Comparison of ENCODE assay signal across 18 cellular contexts in genomic region chr15:34297059-34297458, GRCh38. TPM values are rescaled to one million over a fixed set of nuclear protein-coding genes. Genes with fewer than 3 reads are reported as not detected.
DNase-seq lines count a peak whose midpoint lies in the region; TF ChIP-seq lines count a peak whose summit lies in the region.
"Had no signal": no experiment of that assay in that cellular context is flagged by ENCODE, and none has a peak within 500 bp of the region (broad histone marks: within the 10 kb centered on the region; RNA-seq: fewer than 3 reads in every experiment).

No MANE protein-coding gene starts in this region.

- peaks cover 7% of the 10 kb centered on the region; the same call in 1 of the 2 replicates for H3F3A ChIP-seq in GM23248 (ENCODE audit: insufficient read depth)

- no peaks in the 10 kb centered on the region for H3K9me2 ChIP-seq in GM23248 (ENCODE audit: insufficient read depth)

- H3K9ac ChIP-seq in GM23248, result no peak overlapping the region

- H3K4me2 ChIP-seq in GM23248 (ENCODE audit: unreplicated experiment), result peak overlapping the region; percentile 1

- H3K79me2 ChIP-seq in GM23248 (ENCODE audit: insufficient read depth), result peaks cover 31% of the 10 kb centered on the region

- in situ Hi-C loops in GM23248 (cut with MboI), result no loop called here

- intact Hi-C loops in dorsolateral prefrontal cortex (cut with DNase I), result no loop called here

- H2AFZ ChIP-seq in GM23248, result no peak overlapping the region

- peaks cover 21% of the 10 kb centered on the region for H3K4me1 Mint-ChIP-seq in chondrocyte (ENCODE audit: low read depth)

- no peaks in the 10 kb centered on the region for H3K9me3 ChIP-seq in GM23248 (ENCODE audit: low read depth)
- H3K9me3 ChIP-seq in neutrophil, result no peaks in the 10 kb centered on the region
- H3K9me3 ChIP-seq: left lung, prostate gland had no signal

- H3K27ac Mint-ChIP-seq in chondrocyte (ENCODE audit: unreplicated experiment), result peak overlapping the region; percentile 69

- H3K27me3 ChIP-seq in GM23248 (replicated peaks; ENCODE audit: insufficient read depth), result no peaks in the 10 kb centered on the region
- no peaks in the 10 kb centered on the region for H3K27me3 ChIP-seq in neutrophil
- no peaks in the 10 kb centered on the region for H3K27me3 ChIP-seq in dorsolateral prefrontal cortex
- H3K27me3 ChIP-seq: brain microvascular endothelial cell, left lung had no signal

- H3K4me3 ChIP-seq in AG09309 (ENCODE audit: control insufficient read depth, low read depth, low read length) (no peak overlapping the region), GM23248 (no peak overlapping the region), neutrophil (ENCODE audit: low read depth in 1 of 2, low read length in 1 of 2) (no peak overlapping the region), dorsolateral prefrontal cortex (no peak overlapping the region)
- H3K4me3 ChIP-seq: left lung, prostate gland had no signal

- no peak for TF ChIP-seq CTCF in AG09309 (IDR thresholded peaks at IDR 0.05; ENCODE audit: control insufficient read depth, insufficient read depth, low read depth, low read length, missing control alignments)
- TF ChIP-seq CTCF in chondrocyte (IDR thresholded peaks at IDR 0.05), result no peak
- no peak for TF ChIP-seq CTCF in neutrophil (IDR thresholded peaks at IDR 0.05)
- no peak for TF ChIP-seq CTCF in dorsolateral prefrontal cortex (IDR thresholded peaks at IDR 0.05 in 54 of 56, conservative IDR thresholded peaks at IDR 0.05 in 2 of 56; ENCODE audit: low read depth in 1 of 56, partially characterized antibody in 56 of 56)

- H3K4me1 ChIP-seq in GM23248 (ENCODE audit: insufficient read depth) (peaks cover 12% of the 10 kb centered on the region), neutrophil (ENCODE audit: control insufficient read depth in 1 of 2, insufficient read depth in 1 of 2, low read depth in 1 of 2, low read length in 1 of 2) (no peaks in the 10 kb centered on the region)
- H3K4me1 ChIP-seq: prostate gland had no signal

- no peaks in the 10 kb centered on the region for H3K9me3 Mint-ChIP-seq in chondrocyte (ENCODE audit: low read depth)
- H3K9me3 Mint-ChIP-seq: activated B cell treated with CpG ODN at 0.5 μM for 24 hours; naive thymus-derived CD4-positive, alpha-beta T cell had no signal

- DNase-seq in AG09309 (ENCODE audit: low read depth), result peak; percentile 33
- peak; percentile 33 for DNase-seq in GM23248
- DNase-seq in chondrocyte (ENCODE audit: low spot score), result no peak
- DNase-seq in cerebellum (ENCODE audit: low spot score), result no peak
- DNase-seq in dorsolateral prefrontal cortex, result no peak
- DNase-seq in activated CD4-positive, alpha-beta T cell treated with anti-CD3 and anti-CD28 coated beads, Interleukin-2, amount 50 U/mL, for 4 hours, result no peak
- DNase-seq in mucosa of gallbladder (ENCODE audit: low spot score), result no peak
- DNase-seq: activated B cell treated with CpG ODN at 0.5 μM for 24 hours; activated effector memory CD4-positive, alpha-beta T cell treated with Interleukin-2 at 50 U/mL for 16 hours; brain microvascular endothelial cell; DMS 273 treated with DMSO at 0.1 percent for 48 hours; left lung; naive thymus-derived CD4-positive, alpha-beta T cell; NCI-H2171 treated with DMSO at 0.1 percent for 48 hours; NK-92 treated with Interleukin-12 subunit alpha and Interleukin-12 subunit beta, amount 100 ng/mL, for 24 hours had no signal

- no peak overlapping the region for H3K4me3 Mint-ChIP-seq in chondrocyte (ENCODE audit: unreplicated experiment)
- H3K4me3 Mint-ChIP-seq: activated B cell treated with CpG ODN at 0.5 μM for 24 hours had no signal

- no peaks in the 10 kb centered on the region for H4K20me1 ChIP-seq in GM23248 (ENCODE audit: insufficient read depth)

- H3K36me3 ChIP-seq in GM23248 (ENCODE audit: low read depth), result no peaks in the 10 kb centered on the region
- peaks cover 20% of the 10 kb centered on the region for H3K36me3 ChIP-seq in neutrophil
- H3K36me3 ChIP-seq: brain microvascular endothelial cell, prostate gland had no signal

- H3K36me3 Mint-ChIP-seq in chondrocyte (ENCODE audit: low read depth), result peaks cover 2% of the 10 kb centered on the region

- no peaks in the 10 kb centered on the region for H3K27me3 Mint-ChIP-seq in chondrocyte (ENCODE audit: low read depth)
- H3K27me3 Mint-ChIP-seq: activated B cell treated with CpG ODN at 0.5 μM for 24 hours; naive thymus-derived CD4-positive, alpha-beta T cell had no signal

- WGBS in GM23248 (ENCODE audit: low coverage in 1 of 2, low lambda C conversion rate in 2 of 2, missing lambda C conversion rate in 2 of 2), 2 experiments, result 2 to 6% methylated on average over 1 of the region's 1 CpG

- H3K27ac ChIP-seq in GM23248, result 0 out of 2 replicates have a peak overlapping the region, but pooled peaks have one; percentile 4
- peak overlapping the region; percentile 9 for H3K27ac ChIP-seq in neutrophil
- H3K27ac ChIP-seq in dorsolateral prefrontal cortex, result no peak overlapping the region
- H3K27ac ChIP-seq: brain microvascular endothelial cell, left lung, prostate gland had no signal

RNA-seq across cellular contexts. Expression of gene SLC12A6, which starts 40.5 kb away (rescaled TPM):
- total RNA-seq in GM23248 (2014; rRNA removed; shearing (Covaris generic)), result 19.2 TPM in 2 replicates
- 4.3 and 4.8 TPM in 2 replicates for polyA plus RNA-seq in GM23248 (2016; fragmentation: Nextera tagmentation; extraction: Ambion mirVana)
- 20.0 to 25.5 TPM (median 20.8 TPM) in 3 replicates for total RNA-seq in chondrocyte
- total RNA-seq in cerebellum, result 46.1 TPM
- total RNA-seq in dorsolateral prefrontal cortex, result 10 to 100 TPM; 31.2 to 56.8 (median 43.6) TPM
- 18.3 TPM for total RNA-seq in mucosa of gallbladder

RNA-seq across cellular contexts. Expression of gene NOP10, which starts 45.9 kb away (rescaled TPM):
- total RNA-seq in GM23248 (2014; rRNA removed; shearing (Covaris generic)), result 208 and 255 TPM in 2 replicates
- 425 and 426 TPM in 2 replicates for polyA plus RNA-seq in GM23248 (2016; fragmentation: Nextera tagmentation; extraction: Ambion mirVana)
- total RNA-seq in chondrocyte, result 152 to 166 TPM (median 158 TPM) in 3 replicates
- total RNA-seq in cerebellum, result 61.4 TPM
- 10 to 100 TPM; 27.3 to 73.6 (median 47.5) TPM for total RNA-seq in dorsolateral prefrontal cortex
- total RNA-seq in mucosa of gallbladder, result 116 TPM

RNA-seq across cellular contexts. Expression of gene NUTM1, which starts 46.1 kb away (rescaled TPM):
- not detected in 2 replicates for total RNA-seq in GM23248 (2014; rRNA removed; shearing (Covaris generic))
- polyA plus RNA-seq in GM23248 (2016; fragmentation: Nextera tagmentation; extraction: Ambion mirVana), result not detected in 2 replicates
- total RNA-seq in chondrocyte (not detected in 3 replicates), cerebellum (not detected), dorsolateral prefrontal cortex (not detected), mucosa of gallbladder (not detected)
- total RNA-seq: activated B cell treated with CpG ODN at 0.5 μM for 24 hours; left lung; naive thymus-derived CD4-positive, alpha-beta T cell; T-helper 2 cell treated with Interferon-gamma antibody and Interleukin-4, amounts not matched to agents 100 ng/mL and 5 ng/mL, for 36 hours had no signal
- polyA plus RNA-seq: naive thymus-derived CD4-positive, alpha-beta T cell had no signal

Comparison
In these comparisons a context has a peak if more than half of its experiments do, and no peak if none do; other contexts are left out.
1. DNase-seq: peak in AG09309 (single experiment) and GM23248 (single experiment); none in chondrocyte (single experiment), cerebellum (single experiment), dorsolateral prefrontal cortex (0 of 10), activated CD4-positive, alpha-beta T cell treated with anti-CD3 and anti-CD28 coated beads, Interleukin-2, amount 50 U/mL, for 4 hours (0 of 2) and mucosa of gallbladder (single experiment).
2. H3K27ac ChIP-seq: peak in GM23248 (single experiment) and neutrophil (single experiment); none in dorsolateral prefrontal cortex (0 of 59).